ENCODE assay signal across 21 cellular contexts in the genomic region with DNA sequence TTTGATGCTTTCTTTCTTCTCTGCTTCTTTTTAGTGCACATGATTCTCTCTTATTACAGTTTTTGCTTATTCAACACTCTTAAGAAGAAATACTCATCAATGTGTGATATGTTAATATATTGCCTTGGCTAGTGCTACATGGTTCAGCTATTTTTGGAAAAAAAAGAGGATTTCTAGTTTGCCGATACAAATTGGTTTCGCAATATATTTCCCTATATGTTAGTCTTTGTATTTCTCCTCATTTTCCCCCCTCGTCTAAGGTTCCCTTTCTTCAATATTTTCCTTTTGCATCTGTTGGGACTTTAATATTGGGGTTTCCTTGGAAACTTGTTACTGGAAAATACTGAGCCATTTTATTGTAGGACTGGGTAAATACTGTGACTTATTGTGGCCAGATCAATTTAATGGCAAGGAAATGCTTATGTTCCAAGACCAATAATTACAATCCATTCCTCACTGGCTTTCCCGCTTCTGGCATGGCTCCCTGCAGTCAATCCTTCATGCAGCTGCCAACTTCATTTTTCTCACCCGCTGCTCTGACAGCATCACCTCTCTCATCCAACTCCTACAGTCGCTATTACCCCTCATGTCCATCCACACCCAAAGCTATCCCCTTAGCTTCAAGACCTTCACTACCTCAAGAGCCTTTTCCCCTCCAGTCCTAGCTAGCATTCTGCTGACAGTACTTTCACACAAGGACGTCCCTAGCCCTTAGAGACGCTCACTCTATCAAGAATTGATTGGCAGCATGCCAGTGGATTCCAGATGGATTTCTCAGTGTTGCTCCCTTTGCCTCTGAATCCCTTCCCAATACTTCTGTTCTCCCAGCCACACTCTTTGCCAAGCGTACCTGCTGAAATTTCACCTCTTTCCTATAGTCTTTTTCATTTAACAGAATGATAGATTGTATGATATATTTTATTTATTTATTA.
DNase-seq lines count a peak whose midpoint lies in the region; ATAC-seq and TF ChIP-seq lines count a peak whose summit lies in the region.
"Had no signal": no experiment of that assay in that cellular context is flagged by ENCODE, and none has a peak within 500 bp of the region (broad histone marks: within the 10 kb centered on the region; RNA-seq: fewer than 3 reads in every experiment).

No MANE protein-coding gene starts in this region.

- H3K27ac ChIP-seq in left ventricle myocardium inferior (replicated peaks): no peak overlapping the region
- H3K27ac ChIP-seq: sigmoid colon had no signal

- DNase-seq in EH (ENCODE audit: low read depth) (peak; percentile 3), NCI-H128 (lab: John Stamatoyannopoulos, UW; ENCODE audit: unreplicated experiment) (peak; percentile 16), NCI-H446 treated with DMSO at 0.1 percent for 48 hours (lab: John Stamatoyannopoulos, UW) (peak; percentile 83), fibroblast of mammary gland (ENCODE audit: low read depth) (peak; percentile 6), RPMI8226 (no peak), CD14-positive monocyte (ENCODE audit: low spot score) (no peak), left ventricle myocardium inferior (no peak)
- DNase-seq: activated CD8-positive, alpha-beta T cell treated with anti-CD3 and anti-CD28 coated beads for 36 hours; activated T-cell treated with anti-CD3 and anti-CD28 coated beads, Interleukin-2, amount 50 U/mL, for 48 hours; central memory CD4-positive, alpha-beta T cell; endodermal cell; hypothalamus; left colon; MV-4-11; NK-92 treated with Interleukin-12 subunit alpha and Interleukin-12 subunit beta, amount 100 ng/mL, for 24 hours; nucleus accumbens; sigmoid colon; stimulated activated CD4-positive, alpha-beta T cell treated with anti-CD3 and anti-CD28 coated beads, Interleukin-2, amount 100 ng/mL, for 24 hours had no signal

- H3K4me1 Mint-ChIP-seq in CD14-positive monocyte: no peaks in the 10 kb centered on the region
- H3K4me1 Mint-ChIP-seq: endodermal cell had no signal

- H3K36me3 Mint-ChIP-seq in CD14-positive monocyte: no peaks in the 10 kb centered on the region

- H3K36me3 ChIP-seq in left ventricle myocardium inferior: no peaks in the 10 kb centered on the region
- H3K36me3 ChIP-seq: sigmoid colon had no signal

- no peaks in the 10 kb centered on the region for H3K27me3 ChIP-seq in left ventricle myocardium inferior (ENCODE audit: low read depth)
- H3K27me3 ChIP-seq: sigmoid colon had no signal

- H3K4me3 ChIP-seq in fibroblast of mammary gland (ENCODE audit: control insufficient read depth, low read depth, low read length): no peak overlapping the region
- H3K4me3 ChIP-seq in left ventricle myocardium inferior: no peak overlapping the region
- H3K4me3 ChIP-seq: sigmoid colon had no signal

- peaks cover 0 to 5% (median 0%) of the 10 kb centered on the region in 3 donors for H3K27me3 Mint-ChIP-seq in CD14-positive monocyte (ENCODE audit: low read depth in 3 of 3)

- intact Hi-C loops in CD14-positive monocyte (cut with micrococcal nuclease) (no loop called here), left ventricle myocardium inferior (cut with micrococcal nuclease) (no loop called here)

- H3K9me3 ChIP-seq in left ventricle myocardium inferior (replicated peaks): no peaks in the 10 kb centered on the region
- H3K9me3 ChIP-seq: sigmoid colon had no signal

- no peak overlapping the region for H3K27ac Mint-ChIP-seq in CD14-positive monocyte
- H3K27ac Mint-ChIP-seq: activated CD8-positive, alpha-beta T cell treated with anti-CD3 and anti-CD28 coated beads for 36 hours; endodermal cell; T-helper 1 cell treated with Interleukin-12 subunit alpha and Interleukin-12 subunit beta and Interleukin-4 antibody, amounts not matched to agents 30 μg/mL and 1 μg/mL, for 36 hours had no signal

- no peak overlapping the region for H3K4me3 Mint-ChIP-seq in CD14-positive monocyte
- H3K4me3 Mint-ChIP-seq: activated CD8-positive, alpha-beta T cell treated with anti-CD3 and anti-CD28 coated beads for 36 hours; endodermal cell; T-helper 1 cell treated with Interleukin-12 subunit alpha and Interleukin-12 subunit beta and Interleukin-4 antibody, amounts not matched to agents 30 μg/mL and 1 μg/mL, for 36 hours had no signal

- peaks cover 3 to 12% (median 7%) of the 10 kb centered on the region in 7 donors for H3K9me3 Mint-ChIP-seq in CD14-positive monocyte
- H3K9me3 Mint-ChIP-seq: activated CD8-positive, alpha-beta T cell treated with anti-CD3 and anti-CD28 coated beads for 36 hours; endodermal cell; T-helper 1 cell treated with Interleukin-12 subunit alpha and Interleukin-12 subunit beta and Interleukin-4 antibody, amounts not matched to agents 30 μg/mL and 1 μg/mL, for 36 hours had no signal

- no peak for ATAC-seq in HG03521 (IDR thresholded peaks at IDR 0.05; ENCODE audit: unreplicated experiment)
- ATAC-seq: activated CD8-positive, alpha-beta T cell treated with anti-CD3 and anti-CD28 coated beads for 36 hours; left colon; Right ventricle myocardium inferior had no signal

- TF ChIP-seq CTCF in fibroblast of mammary gland (conservative IDR thresholded peaks at IDR 0.05; ENCODE audit: control insufficient read depth, insufficient read depth, low read depth, low read length) (no peak), CD14-positive monocyte (IDR thresholded peaks at IDR 0.05) (no peak), left ventricle myocardium inferior (IDR thresholded peaks at IDR 0.05; ENCODE audit: borderline replicate concordance) (no peak)

- no peaks in the 10 kb centered on the region for H3K4me1 ChIP-seq in left ventricle myocardium inferior
- H3K4me1 ChIP-seq: sigmoid colon had no signal

Comparison
In these comparisons a context has a peak if more than half of its experiments do, and no peak if none do; other contexts are left out.
1. DNase-seq: peak in EH (single experiment), NCI-H128 (single experiment), NCI-H446 treated with DMSO at 0.1 percent for 48 hours (single experiment) and fibroblast of mammary gland (single experiment); none in RPMI8226 (single experiment), CD14-positive monocyte (single experiment) and left ventricle myocardium inferior (single experiment).